Comparison of ENCODE assay signal across 18 cellular contexts in the genomic region with DNA sequence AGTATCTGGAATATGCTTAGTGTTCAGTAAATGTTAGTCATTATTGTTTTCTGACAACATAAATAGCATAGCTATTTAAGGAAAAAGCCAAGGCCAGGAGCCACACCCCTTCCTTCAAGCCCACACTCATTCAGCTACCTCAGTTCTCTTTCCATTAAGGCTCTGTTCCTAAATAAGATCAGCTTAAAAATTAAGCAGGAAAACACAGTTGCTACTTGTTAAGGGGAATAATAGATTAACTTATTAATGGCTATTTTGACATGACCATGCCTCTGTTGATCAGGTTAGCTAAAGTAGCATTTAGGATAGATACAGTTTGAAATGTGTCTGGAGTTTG.
DNase-seq lines count a peak whose midpoint lies in the region; ATAC-seq, FAIRE-seq and TF ChIP-seq lines count a peak whose summit lies in the region.
"Had no signal": no experiment of that assay in that cellular context is flagged by ENCODE, and none has a peak within 500 bp of the region (broad histone marks: within the 10 kb centered on the region; RNA-seq: fewer than 3 reads in every experiment).

No MANE protein-coding gene starts in this region.

- dilution Hi-C loops in endothelial cell of umbilical vein (cut with MboI; ENCODE audit: extremely low pct_ligation_motif_present, low sequenced_read_pairs) = no loop called here

- BruUV-seq in A673 (replicated peaks; lab: Mats Ljungman, UMichigan) (no TSS peak), endothelial cell of umbilical vein (replicated peaks; lab: Mats Ljungman, UMichigan) (no TSS peak)

- H3K36me3 ChIP-seq in A673 (ENCODE audit: insufficient read depth, low read length, poor library complexity, severe bottlenecking) = no peaks in the 10 kb centered on the region
- H3K36me3 ChIP-seq in endothelial cell of umbilical vein (ENCODE audit: control insufficient read depth in 2 of 2, extremely low read depth in 1 of 2, insufficient read depth in 2 of 2, low read length in 2 of 2) = peaks cover 0 to 4% of the 10 kb centered on the region in 2 experiments
- no peaks in the 10 kb centered on the region for H3K36me3 ChIP-seq in neural cell (ENCODE audit: insufficient read depth, low read length)
- H3K36me3 ChIP-seq: brain microvascular endothelial cell, lower lobe of right lung, upper lobe of right lung had no signal

- DNase-seq in A673 (ENCODE audit: low spot score) = no peak
- no peak for DNase-seq in H54 (ENCODE audit: insufficient read length, low spot score)
- DNase-seq in endothelial cell of umbilical vein (ENCODE audit: low read depth, low spot score) = peak; percentile 17
- DNase-seq in head of caudate nucleus = no peak
- DNase-seq in SKM-1 (lab: John Stamatoyannopoulos, UW; ENCODE audit: unreplicated experiment) = no peak
- DNase-seq: activated CD4-positive, alpha-beta memory T cell treated with anti-CD3 and anti-CD28 coated beads for 36 hours; activated effector memory CD4-positive, alpha-beta T cell treated with anti-CD3 and anti-CD28 coated beads, Interleukin-2, amount 50 U/mL, for 16 hours; AML-193; brain microvascular endothelial cell; DMS79; lower lobe of right lung; NCI-H1694 treated with DMSO at 0.1 percent for 48 hours; NCI-H69; upper lobe of right lung had no signal

- peaks cover 5% of the 10 kb centered on the region for H3F3A ChIP-seq in neural cell (ENCODE audit: insufficient read depth, low read length, poor library complexity, severe bottlenecking)

- H3K4me1 ChIP-seq in A673 (ENCODE audit: insufficient read depth, low read length, poor library complexity, severe bottlenecking) (peaks cover 59% of the 10 kb centered on the region), endothelial cell of umbilical vein (ENCODE audit: control insufficient read depth, extremely low read depth, insufficient read depth, low read length) (peaks cover 35% of the 10 kb centered on the region)

- no peak for ATAC-seq in GM21528 (IDR thresholded peaks at IDR 0.05; ENCODE audit: low FRiP score, unreplicated experiment)
- ATAC-seq in GM18861 (IDR thresholded peaks at IDR 0.05; ENCODE audit: unreplicated experiment) = no peak
- ATAC-seq: lower lobe of right lung, upper lobe of right lung had no signal

- H3K27ac ChIP-seq in A673 (ENCODE audit: low read depth, low read length, poor library complexity, severe bottlenecking) (no peak overlapping the region), endothelial cell of umbilical vein (ENCODE audit: insufficient read depth, low read depth, low read length) (no peak overlapping the region), neural cell (ENCODE audit: low read length) (no peak overlapping the region)
- H3K27ac ChIP-seq: brain microvascular endothelial cell, hepatocyte, lower lobe of right lung, upper lobe of right lung had no signal

- H4K20me1 ChIP-seq in endothelial cell of umbilical vein (replicated peaks; ENCODE audit: control insufficient read depth, extremely low read depth, insufficient read depth, low read length) (peaks cover 4% of the 10 kb centered on the region), neural cell (ENCODE audit: insufficient read depth) (peaks cover 5% of the 10 kb centered on the region)

- no peaks in the 10 kb centered on the region for H3K27me3 ChIP-seq in A673 (replicated peaks; ENCODE audit: insufficient read depth, low read depth, low read length, poor library complexity)
- no peaks in the 10 kb centered on the region for H3K27me3 ChIP-seq in endothelial cell of umbilical vein (ENCODE audit: control insufficient read depth in 2 of 2, insufficient read depth in 2 of 2, low read length in 2 of 2)
- H3K27me3 ChIP-seq in neural cell (ENCODE audit: insufficient read depth, low read depth, low read length) = no peaks in the 10 kb centered on the region
- H3K27me3 ChIP-seq: brain microvascular endothelial cell, hepatocyte, upper lobe of right lung had no signal

- H3K9ac ChIP-seq in endothelial cell of umbilical vein (replicated peaks; ENCODE audit: extremely low read depth, insufficient read depth, low read length) (no peak overlapping the region), neural cell (ENCODE audit: low read length) (no peak overlapping the region)

- no peak for TF ChIP-seq POLR2A in H54 (IDR thresholded peaks at IDR 0.05; ENCODE audit: low read depth, low read length)
- TF ChIP-seq POLR2A in endothelial cell of umbilical vein (IDR thresholded peaks at IDR 0.05; ENCODE audit: low read depth, low read length) = no peak

- no peak overlapping the region for H2AFZ ChIP-seq in endothelial cell of umbilical vein (ENCODE audit: low read depth, low read length)
- H2AFZ ChIP-seq in neural cell (ENCODE audit: low read depth, low read length) = no peak overlapping the region
- H2AFZ ChIP-seq: hepatocyte had no signal

- H3K4me3 ChIP-seq in A673 (ENCODE audit: low read depth, low read length, poor library complexity, severe bottlenecking) (peak overlapping the region; percentile 1), endothelial cell of umbilical vein (replicated peaks in 1 of 3; ENCODE audit: insufficient read depth in 1 of 3, low read depth in 1 of 3, low read length in 3 of 3) (no peak overlapping the region), neural cell (ENCODE audit: low read length) (peak overlapping the region; percentile 59)
- H3K4me3 ChIP-seq: hepatocyte, lower lobe of right lung, upper lobe of right lung had no signal

- H3K4me2 ChIP-seq in endothelial cell of umbilical vein (ENCODE audit: insufficient read depth, low read length) (peak overlapping the region; percentile 31), neural cell (ENCODE audit: low read length) (peak overlapping the region; percentile 69)

- POLR2A ChIA-PET in A673 (lab: Charles Lee; ENCODE audit: low non-redundant PET) = no interaction called here
- POLR2A ChIA-PET in endothelial cell of umbilical vein (lab: Charles Lee) = no interaction called here

- CTCF ChIA-PET in A673 (lab: Charles Lee) (no interaction called here), endothelial cell of umbilical vein (lab: Charles Lee) (interaction anchor here (1.1 to 1.2 kb wide), 2 partner anchors 55 to 158 kb away, joined by 4 to 5 read pairs; a partner anchor contains a TSS)

- H3K9me1 ChIP-seq in endothelial cell of umbilical vein (replicated peaks; ENCODE audit: control insufficient read depth, extremely low read depth, insufficient read depth, low read length) = no peaks in the 10 kb centered on the region

- TF ChIP-seq RAD21 in neural cell (conservative IDR thresholded peaks at IDR 0.05) = no peak

- intact Hi-C loops in A673 (cut with micrococcal nuclease; ENCODE audit: unreplicated experiment) (no loop called here), endothelial cell of umbilical vein (cut with micrococcal nuclease) (no loop called here), head of caudate nucleus (cut with DNase I) (no loop called here)

- no peaks in the 10 kb centered on the region for H3K9me3 ChIP-seq in A673 (ENCODE audit: low read depth, low read length, poor library complexity, severe bottlenecking)
- no peaks in the 10 kb centered on the region for H3K9me3 ChIP-seq in endothelial cell of umbilical vein (replicated peaks; ENCODE audit: control insufficient read depth, insufficient read depth, low read length)
- no peaks in the 10 kb centered on the region for H3K9me3 ChIP-seq in neural cell (ENCODE audit: low read length)
- H3K9me3 ChIP-seq: lower lobe of right lung, upper lobe of right lung had no signal

- FAIRE-seq in H54 (lab: Jason Lieb, UNC) (peak; percentile 43), endothelial cell of umbilical vein (lab: Jason Lieb, UNC) (no peak)

- TF ChIP-seq CTCF in A673 (conservative IDR thresholded peaks at IDR 0.05; ENCODE audit: low read depth, low read length) (no peak), endothelial cell of umbilical vein (IDR thresholded peaks at IDR 0.05; ENCODE audit: extremely low read depth in 1 of 2, insufficient read depth in 1 of 2, low read depth in 1 of 2, low read length in 2 of 2) (no peak), neural cell (IDR thresholded peaks at IDR 0.05; ENCODE audit: poor library complexity, severe bottlenecking) (no peak)

- H3K9me2 ChIP-seq in neural cell (ENCODE audit: insufficient read depth, low read length) = no peaks in the 10 kb centered on the region

- TF ChIP-seq EP300 in neural cell (conservative IDR thresholded peaks at IDR 0.05; ENCODE audit: poor library complexity, severe bottlenecking) = no peak

- H3K79me2 ChIP-seq in endothelial cell of umbilical vein (ENCODE audit: control insufficient read depth, insufficient read depth, low read length) (peaks cover 91% of the 10 kb centered on the region), neural cell (replicated peaks; ENCODE audit: insufficient read depth, low read length) (peaks cover 94% of the 10 kb centered on the region)

TF ChIP-seq in endothelial cell of umbilical vein, 7 proteins besides CTCF, POLR2A, EP300 and RAD21 (continues in another document):
- TF ChIP-seq FOS (IDR thresholded peaks at IDR 0.05; ENCODE audit: borderline replicate concordance, insufficient read depth, low read length) (no peak), EZH2 (IDR thresholded peaks at IDR 0.05; ENCODE audit: borderline replicate concordance, low read depth, low read length, severe bottlenecking) (no peak), GATA2 (IDR thresholded peaks at IDR 0.05; ENCODE audit: insufficient read depth, insufficient read length, low read depth, low read length) (no peak), POLR2AphosphoS5 (IDR thresholded peaks at IDR 0.05; ENCODE audit: insufficient read depth, low read depth, low read length) (no peak), MYC (IDR thresholded peaks at IDR 0.05; ENCODE audit: low read depth, low read length) (no peak)
- TF ChIP-seq, protein P1, sequence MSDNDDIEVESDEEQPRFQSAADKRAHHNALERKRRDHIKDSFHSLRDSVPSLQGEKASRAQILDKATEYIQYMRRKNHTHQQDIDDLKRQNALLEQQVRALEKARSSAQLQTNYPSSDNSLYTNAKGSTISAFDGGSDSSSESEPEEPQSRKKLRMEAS (IDR thresholded peaks at IDR 0.05; ENCODE audit: insufficient read depth, insufficient read length) = no peak

TF ChIP-seq in neural cell, 6 proteins besides CTCF, POLR2A, EP300 and RAD21 (continues in another document):
- TF ChIP-seq EZH2 (IDR thresholded peaks at IDR 0.05; ENCODE audit: borderline replicate concordance, insufficient read depth, low read length, poor library complexity, severe bottlenecking) = no peak
- TF ChIP-seq MXI1 (conservative IDR thresholded peaks at IDR 0.05; ENCODE audit: poor library complexity, severe bottlenecking) = no peak
- TF ChIP-seq POLR2AphosphoS5 (IDR thresholded peaks at IDR 0.05) = no peak
- TF ChIP-seq SMC3 (conservative IDR thresholded peaks at IDR 0.05; ENCODE audit: poor library complexity) = no peak

Comparison
In these comparisons a context has a peak if more than half of its experiments do, and no peak if none do; other contexts are left out.
1. H3K4me3 ChIP-seq: peak in A673 (single experiment) and neural cell (single experiment); none in endothelial cell of umbilical vein (0 of 3).